1 cellular context compared by ENCODE assay signal in the genomic region with DNA sequence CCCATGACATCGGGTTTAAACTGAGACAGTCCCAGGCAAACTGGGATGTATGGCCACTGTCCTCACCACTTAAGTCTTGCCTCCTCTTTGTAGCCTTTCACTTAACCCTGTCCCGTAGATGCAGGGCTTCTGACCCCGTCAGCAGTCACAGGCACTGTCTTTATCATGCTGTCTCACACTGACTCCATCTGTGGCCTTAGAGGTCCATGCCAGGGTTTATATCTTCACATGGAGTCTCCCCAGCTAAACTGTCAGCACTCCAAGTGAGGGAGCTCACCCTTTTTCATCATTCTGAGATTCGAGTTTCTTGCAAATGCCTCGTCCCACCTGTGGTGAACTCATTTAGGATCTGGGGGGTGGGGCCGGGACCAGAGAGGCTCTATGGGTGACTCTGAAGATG.
TF ChIP-seq lines count a peak whose summit lies in the region.

No MANE protein-coding gene starts in this region.

TF ChIP-seq in SK-N-SH treated with all-trans-retinoic acid at 6 μM for 48 hours, 23 proteins besides CTCF, POLR2A, EP300 and RAD21 (continued from another document):
- TF ChIP-seq POU6F1 (CRISPR knock-in tag; IDR thresholded peaks at IDR 0.05; ENCODE audit: borderline replicate concordance, low read depth) (no peak), CSDC2 (CRISPR knock-in tag; IDR thresholded peaks at IDR 0.05) (no peak), PPARA (CRISPR knock-in tag; IDR thresholded peaks at IDR 0.05; ENCODE audit: borderline replicate concordance) (no peak), CSRNP3 (CRISPR knock-in tag; IDR thresholded peaks at IDR 0.05) (no peak), ZNF70 (CRISPR knock-in tag; IDR thresholded peaks at IDR 0.05) (no peak), ZFP30 (CRISPR knock-in tag; IDR thresholded peaks at IDR 0.05) (no peak), ARNTL (CRISPR knock-in tag; IDR thresholded peaks at IDR 0.05; ENCODE audit: borderline replicate concordance, low read depth) (no peak), ZC3H10 (CRISPR knock-in tag; IDR thresholded peaks at IDR 0.05) (no peak), BACH2 (CRISPR knock-in tag; IDR thresholded peaks at IDR 0.05; ENCODE audit: borderline replicate concordance) (no peak), OSR1 (CRISPR knock-in tag; IDR thresholded peaks at IDR 0.05) (no peak), ZFP3 (CRISPR knock-in tag; IDR thresholded peaks at IDR 0.05) (no peak)
